In the genomic region with DNA sequence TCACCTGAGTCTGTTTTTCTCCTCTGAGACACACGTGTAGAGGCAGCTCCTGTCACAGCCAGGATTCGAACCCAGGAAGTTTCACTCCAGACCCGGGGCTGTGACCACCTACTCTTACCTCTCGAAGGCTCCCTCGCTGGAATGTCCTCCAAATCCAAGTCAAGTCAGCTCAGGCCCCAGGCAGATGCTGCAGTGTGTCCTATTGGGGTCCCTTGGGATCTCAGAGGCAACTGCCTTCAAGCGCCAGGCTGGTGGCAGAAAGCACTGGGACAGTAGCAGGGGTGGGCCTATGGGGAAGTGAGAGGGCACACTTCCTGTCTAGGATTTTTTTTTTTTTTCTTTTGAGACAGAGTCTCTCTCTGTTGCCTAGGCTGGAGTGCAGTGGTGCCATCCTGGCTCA, we compare ENCODE assay signal across 8 cellular contexts. TPM values are rescaled to one million over a fixed set of nuclear protein-coding genes. Genes with fewer than 3 reads are reported as not detected.
DNase-seq lines count a peak whose midpoint lies in the region; ATAC-seq and TF ChIP-seq lines count a peak whose summit lies in the region.

No MANE protein-coding gene starts in this region.

- intact Hi-C loops in activated naive CD4-positive, alpha-beta T cell treated with anti-CD3 and anti-CD28 coated beads for 36 hours (cut with micrococcal nuclease) = loop anchor here (1.0 to 5.0 kb wide), 8 partner anchors 11 to 305 kb away; partner anchors contain the start of genes FPGS, PIP5KL1 and STXBP1
- intact Hi-C loops in PC-3 (cut with micrococcal nuclease) = loop anchor here (5.0 to 10.0 kb wide), 2 partner anchors 40 to 343 kb away; partner anchors contain the start of gene AK1
- intact Hi-C loops in tibial artery (cut with DNase I; ENCODE audit: low total_unique reads) = loop anchor here (2.0 to 5.0 kb wide), 2 partner anchors 131 to 305 kb away; partner anchors contain the start of genes CDK9 and STXBP1

- H3K27me3 Mint-ChIP-seq in activated naive CD4-positive, alpha-beta T cell treated with anti-CD3 and anti-CD28 coated beads for 36 hours (ENCODE audit: low read depth) = no peaks in the 10 kb centered on the region

- DNase-seq in activated naive CD4-positive, alpha-beta T cell treated with anti-CD3 and anti-CD28 coated beads for 36 hours = no peak
- DNase-seq in activated naive CD4-positive, alpha-beta T cell treated with anti-CD3 and anti-CD28 coated beads, Interleukin-2, amount 50 U/mL, for 72 hours (ENCODE audit: low spot score in 2 of 2) = no peak
- DNase-seq in PC-3 (no peak), fibroblast of lung (ENCODE audit: low read depth in 2 of 2) (no peak), tibial artery (no peak), A172 (ENCODE audit: low spot score) (no peak)

- H3K9ac ChIP-seq in PC-3 (ENCODE audit: low read length) (no peak overlapping the region), fibroblast of lung (ENCODE audit: insufficient read depth, low read length) (no peak overlapping the region)

- no peak overlapping the region for H3K4me3 ChIP-seq in PC-3 (ENCODE audit: low read length)
- no peak overlapping the region for H3K4me3 ChIP-seq in fibroblast of lung (replicated peaks in 1 of 4; ENCODE audit: control extremely low read depth in 1 of 4, insufficient read depth in 1 of 4, low read depth in 3 of 4, low read length in 4 of 4)
- H3K4me3 ChIP-seq in tibial artery = no peak overlapping the region

- H3K4me3 Mint-ChIP-seq in activated naive CD4-positive, alpha-beta T cell treated with anti-CD3 and anti-CD28 coated beads for 36 hours = peak overlapping the region; percentile 44

- H3K4me2 ChIP-seq in PC-3 (ENCODE audit: low read length) (peak overlapping the region; percentile 38; the same call in 1 of the 2 replicates), fibroblast of lung (ENCODE audit: extremely low read depth, insufficient read depth, low read length) (no peak overlapping the region)

- no peaks in the 10 kb centered on the region for H3K9me3 ChIP-seq in PC-3 (ENCODE audit: low read length)
- H3K9me3 ChIP-seq in fibroblast of lung (ENCODE audit: control insufficient read depth, insufficient read depth, low read depth, low read length) = no peaks in the 10 kb centered on the region
- H3K9me3 ChIP-seq in tibial artery = no peaks in the 10 kb centered on the region

- peaks cover 48% of the 10 kb centered on the region for H3K4me1 Mint-ChIP-seq in activated naive CD4-positive, alpha-beta T cell treated with anti-CD3 and anti-CD28 coated beads for 36 hours (ENCODE audit: low read depth)

- TF ChIP-seq CTCF in PC-3 (conservative IDR thresholded peaks at IDR 0.05; ENCODE audit: low read depth, low read length) (no peak), fibroblast of lung (conservative IDR thresholded peaks at IDR 0.05 in 1 of 2, IDR thresholded peaks at IDR 0.05 in 1 of 2; ENCODE audit: low read depth in 1 of 2, low read length in 2 of 2) (no peak), tibial artery (IDR thresholded peaks at IDR 0.05) (no peak)

- CTCF ChIA-PET in activated naive CD4-positive, alpha-beta T cell treated with anti-CD3 and anti-CD28 coated beads for 36 hours (lab: Charles Lee) = interaction anchor here (0.6 to 7.9 kb wide), 8 partner anchors 12 to 183 kb away, joined by 3 to 56 read pairs (median 3); partner anchors contain the start of genes CDK9 and TOR2A
- CTCF ChIA-PET in PC-3 (lab: Charles Lee) = no interaction called here

- H3K27me3 ChIP-seq in PC-3 (ENCODE audit: low read length) (no peaks in the 10 kb centered on the region), fibroblast of lung (ENCODE audit: control insufficient read depth, insufficient read depth, low read length) (no peaks in the 10 kb centered on the region), tibial artery (peaks cover 0 to 5% of the 10 kb centered on the region in 2 donors)

- H3F3A ChIP-seq in PC-3 (ENCODE audit: low read length, unreplicated experiment) = no peaks in the 10 kb centered on the region

- H4K20me1 ChIP-seq in PC-3 (ENCODE audit: low read length) = no peaks in the 10 kb centered on the region
- H4K20me1 ChIP-seq in fibroblast of lung (ENCODE audit: control insufficient read depth, extremely low read depth, insufficient read depth, low read length) = no peaks in the 10 kb centered on the region

- no TSS peak for BruUV-seq in PC-3 (replicated peaks; lab: Mats Ljungman, UMichigan)

- H3K4me1 ChIP-seq in PC-3 (ENCODE audit: insufficient read depth, low read length) (peaks cover 41% of the 10 kb centered on the region), fibroblast of lung (ENCODE audit: control insufficient read depth, extremely low read depth, insufficient read depth, low read length) (peaks cover 33% of the 10 kb centered on the region), tibial artery (peaks cover 6 to 66% (median 49%) of the 10 kb centered on the region in 4 donors)

- H3K27ac ChIP-seq in PC-3 (ENCODE audit: low read length) (no peak overlapping the region), fibroblast of lung (ENCODE audit: insufficient read depth, low read length) (peak overlapping the region; percentile 82), tibial artery (peak overlapping the region; percentile 58 to 76)

- no peaks in the 10 kb centered on the region for H3K36me3 ChIP-seq in PC-3 (ENCODE audit: low read depth, low read length)
- peaks cover 3% of the 10 kb centered on the region for H3K36me3 ChIP-seq in fibroblast of lung (ENCODE audit: control insufficient read depth, insufficient read depth, low read length)
- H3K36me3 ChIP-seq in tibial artery = peaks cover 0 to 14% (median 5%) of the 10 kb centered on the region in 3 donors

- POLR2A ChIA-PET in PC-3 (lab: Charles Lee; ENCODE audit: unreplicated experiment) = no interaction called here

- H3K79me2 ChIP-seq in PC-3 (ENCODE audit: low read length) (peaks cover 19% of the 10 kb centered on the region), fibroblast of lung (ENCODE audit: control insufficient read depth, insufficient read depth, low read length) (peaks cover 5% of the 10 kb centered on the region)

- ATAC-seq in activated naive CD4-positive, alpha-beta T cell treated with anti-CD3 and anti-CD28 coated beads, Interleukin-2, amount 50 U/mL, for 72 hours = no peak
- ATAC-seq in PC-3 (no peak), HG02885 (IDR thresholded peaks at IDR 0.05; ENCODE audit: poor library complexity, unreplicated experiment) (no peak), HG03342 (IDR thresholded peaks at IDR 0.05; ENCODE audit: unreplicated experiment) (no peak)

- H3K27ac Mint-ChIP-seq in activated naive CD4-positive, alpha-beta T cell treated with anti-CD3 and anti-CD28 coated beads for 36 hours = no peak overlapping the region
- peak overlapping the region in 1 of 2 donors; percentile 57 for H3K27ac Mint-ChIP-seq in activated naive CD4-positive, alpha-beta T cell treated with anti-CD3 and anti-CD28 coated beads, Interleukin-2, amount 50 U/mL, for 72 hours

- peaks cover 6% of the 10 kb centered on the region for H3K36me3 Mint-ChIP-seq in activated naive CD4-positive, alpha-beta T cell treated with anti-CD3 and anti-CD28 coated beads for 36 hours (ENCODE audit: low read depth)
- no peaks in the 10 kb centered on the region for H3K36me3 Mint-ChIP-seq in activated naive CD4-positive, alpha-beta T cell treated with anti-CD3 and anti-CD28 coated beads, Interleukin-2, amount 50 U/mL, for 72 hours

- H3K9me3 Mint-ChIP-seq in activated naive CD4-positive, alpha-beta T cell treated with anti-CD3 and anti-CD28 coated beads for 36 hours = no peaks in the 10 kb centered on the region
- no peaks in the 10 kb centered on the region for H3K9me3 Mint-ChIP-seq in activated naive CD4-positive, alpha-beta T cell treated with anti-CD3 and anti-CD28 coated beads, Interleukin-2, amount 50 U/mL, for 72 hours

- no peaks in the 10 kb centered on the region for H3K9me2 ChIP-seq in PC-3 (replicated peaks; ENCODE audit: low read length)

- H2AFZ ChIP-seq in PC-3 (ENCODE audit: low read length) (no peak overlapping the region), fibroblast of lung (ENCODE audit: low read length) (no peak overlapping the region)

RNA-seq across cellular contexts. Expression of gene ST6GALNAC4, which starts 0.8 kb away (rescaled TPM):
- total RNA-seq in activated naive CD4-positive, alpha-beta T cell treated with anti-CD3 and anti-CD28 coated beads for 36 hours = 10 to 100 TPM; 22.3 to 24.6 TPM
- total RNA-seq in activated naive CD4-positive, alpha-beta T cell treated with anti-CD3 and anti-CD28 coated beads, Interleukin-2, amount 50 U/mL, for 72 hours = 10 to 100 TPM; 24.5 to 43.2 TPM
- total RNA-seq in PC-3 (2014; rRNA removed) (26.9 and 27.8 TPM in 2 replicates), fibroblast of lung (28.1 and 32.6 TPM in 2 replicates)
- polyA plus RNA-seq in fibroblast of lung = 16.4 and 18.4 TPM in 2 replicates
- 24.3 and 33.4 TPM in 2 replicates for polyA plus RNA-seq in fibroblast of lung (2012)
- 33.5 and 37.8 TPM in 2 replicates for polyA minus RNA-seq in fibroblast of lung (ENCODE audit: low replicate concordance)
- 32.7 and 38.3 TPM in 2 replicates for total RNA-seq in A172 (2014; rRNA removed; shearing (Covaris generic))

RNA-seq across cellular contexts. Expression of gene PIP5KL1, which starts 13.0 kb away (rescaled TPM):
- total RNA-seq in activated naive CD4-positive, alpha-beta T cell treated with anti-CD3 and anti-CD28 coated beads for 36 hours = 1 to 10 TPM; 1.1 to 1.8 TPM
- total RNA-seq in activated naive CD4-positive, alpha-beta T cell treated with anti-CD3 and anti-CD28 coated beads, Interleukin-2, amount 50 U/mL, for 72 hours = 1 to 10 TPM; 4.0 to 6.8 TPM
- 5.1 and 5.4 TPM in 2 replicates for total RNA-seq in PC-3 (2014; rRNA removed)
- 0.77 and 2.5 TPM in 2 replicates for total RNA-seq in fibroblast of lung
- 0.84 and 1.9 TPM in 2 replicates for polyA plus RNA-seq in fibroblast of lung
- polyA plus RNA-seq in fibroblast of lung (2012) = 2.0 and 3.6 TPM in 2 replicates
- polyA minus RNA-seq in fibroblast of lung (ENCODE audit: low replicate concordance) = 2.9 TPM in 1 of 2 replicates, not detected in the other
- total RNA-seq in A172 (2014; rRNA removed; shearing (Covaris generic)) = 1.6 and 3.4 TPM in 2 replicates

RNA-seq across cellular contexts. Expression of gene ST6GALNAC6, which starts 18.2 kb away (rescaled TPM):
- total RNA-seq in activated naive CD4-positive, alpha-beta T cell treated with anti-CD3 and anti-CD28 coated beads for 36 hours = 10 to 100 TPM; 28.7 to 29.1 TPM
- 10 to 100 TPM; 55.2 to 56.1 TPM for total RNA-seq in activated naive CD4-positive, alpha-beta T cell treated with anti-CD3 and anti-CD28 coated beads, Interleukin-2, amount 50 U/mL, for 72 hours
- total RNA-seq in PC-3 (2014; rRNA removed) (8.5 and 14.5 TPM in 2 replicates), fibroblast of lung (60.9 and 69.5 TPM in 2 replicates)
- 53.3 and 56.0 TPM in 2 replicates for polyA plus RNA-seq in fibroblast of lung
- polyA plus RNA-seq in fibroblast of lung (2012) = 74.8 and 76.3 TPM in 2 replicates
- 129 and 139 TPM in 2 replicates for polyA minus RNA-seq in fibroblast of lung (ENCODE audit: low replicate concordance)
- total RNA-seq in A172 (2014; rRNA removed; shearing (Covaris generic)) = 40.6 and 61.6 TPM in 2 replicates

RNA-seq across cellular contexts. Expression of gene DPM2, which starts 20.1 kb away (rescaled TPM):
- 10 to 100 TPM; 41.6 to 43.4 TPM for total RNA-seq in activated naive CD4-positive, alpha-beta T cell treated with anti-CD3 and anti-CD28 coated beads for 36 hours
- total RNA-seq in activated naive CD4-positive, alpha-beta T cell treated with anti-CD3 and anti-CD28 coated beads, Interleukin-2, amount 50 U/mL, for 72 hours = 10 to 100 TPM; 26.0 to 49.8 TPM
- total RNA-seq in PC-3 (2014; rRNA removed) = 32.0 and 33.0 TPM in 2 replicates
- total RNA-seq in fibroblast of lung = 8.5 and 11.7 TPM in 2 replicates
- 24.1 and 36.2 TPM in 2 replicates for polyA plus RNA-seq in fibroblast of lung
- polyA plus RNA-seq in fibroblast of lung (2012) = 33.2 and 44.8 TPM in 2 replicates
- polyA minus RNA-seq in fibroblast of lung (ENCODE audit: low replicate concordance) = 67.0 and 102 TPM in 2 replicates
- total RNA-seq in A172 (2014; rRNA removed; shearing (Covaris generic)) = 49.7 and 50.5 TPM in 2 replicates

RNA-seq across cellular contexts. Expression of gene AK1, which starts 40.1 kb away (rescaled TPM):
- total RNA-seq in activated naive CD4-positive, alpha-beta T cell treated with anti-CD3 and anti-CD28 coated beads for 36 hours = 10 to 100 TPM; 11.8 to 11.9 TPM
- total RNA-seq in activated naive CD4-positive, alpha-beta T cell treated with anti-CD3 and anti-CD28 coated beads, Interleukin-2, amount 50 U/mL, for 72 hours = 10 to 100 TPM; 19.0 to 31.3 TPM
- total RNA-seq in PC-3 (2014; rRNA removed) (79.1 and 105 TPM in 2 replicates), fibroblast of lung (46.7 and 47.6 TPM in 2 replicates)
- 73.1 and 80.6 TPM in 2 replicates for polyA plus RNA-seq in fibroblast of lung
- 139 and 154 TPM in 2 replicates for polyA plus RNA-seq in fibroblast of lung (2012)
- 75.8 and 109 TPM in 2 replicates for polyA minus RNA-seq in fibroblast of lung (ENCODE audit: low replicate concordance)
- 151 and 173 TPM in 2 replicates for total RNA-seq in A172 (2014; rRNA removed; shearing (Covaris generic))
